In the genomic region with DNA sequence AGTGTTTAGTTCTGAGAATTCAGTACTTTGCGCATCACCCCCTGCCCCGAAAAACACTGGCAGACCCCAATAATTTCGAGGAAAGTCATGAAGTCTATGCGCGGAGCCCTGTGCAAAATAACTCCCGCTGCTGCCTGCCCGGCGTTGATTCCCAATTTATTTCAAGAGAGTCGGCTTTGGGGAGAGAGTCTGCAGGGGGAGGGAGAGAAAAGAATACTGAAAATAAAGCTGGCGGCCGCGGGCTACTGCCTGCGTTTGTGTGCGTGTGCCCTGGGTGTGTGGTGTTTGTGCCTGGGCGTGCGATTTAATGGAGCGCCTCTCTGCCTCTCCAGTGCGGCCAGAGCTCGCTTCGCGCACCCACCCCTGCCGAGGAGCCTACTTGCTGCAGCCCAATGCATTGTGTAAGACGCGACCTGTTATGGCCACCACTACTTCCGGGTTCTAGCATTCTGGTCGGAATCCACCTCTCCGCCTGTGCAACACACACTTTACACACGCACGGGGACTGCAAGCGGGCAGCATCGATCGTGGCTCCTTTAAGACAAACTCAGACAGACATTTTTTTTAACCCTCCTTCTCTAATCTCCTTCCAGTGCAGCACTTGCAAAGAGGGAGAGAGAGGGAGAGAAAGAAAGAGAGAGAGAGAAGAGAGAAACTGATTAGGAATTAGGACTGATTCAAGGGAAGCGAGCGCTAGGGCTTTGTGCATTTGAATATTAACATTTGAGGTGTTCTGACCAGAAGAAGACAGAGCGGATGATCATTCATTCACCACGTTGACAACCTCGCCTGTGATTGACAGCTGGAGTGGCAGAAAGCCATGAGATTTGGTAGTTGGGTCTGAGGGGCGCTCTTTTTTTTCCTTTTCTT, we compare ENCODE assay signal across 9 cellular contexts.
A peak's percentile ranks its signal among the peaks of the same experiment; 100 is the strongest.
DNase-seq lines count a peak whose midpoint lies in the region; ATAC-seq, FAIRE-seq and TF ChIP-seq lines count a peak whose summit lies in the region.
"Had no signal": no experiment of that assay in that cellular context is flagged by ENCODE, and none has a peak within 500 bp of the region (broad histone marks: within the 10 kb centered on the region; RNA-seq: fewer than 3 reads in every experiment).

TSS of gene MEIS1 (plus strand) at position 447 of the 870 bp plus-strand sequence. CDS start 732 bp downstream, outside the sequence.

- H3K9me3 Mint-ChIP-seq in activated naive CD8-positive, alpha-beta T cell treated with anti-CD3 and anti-CD28 coated beads, Interleukin-2, amount 50 U/mL, for 24 hours, result no peaks in the 10 kb centered on the region
- H3K9me3 Mint-ChIP-seq in nephron progenitor cell, result no peaks in the 10 kb centered on the region

- no peak within 1 kb of the TSS for H3K27ac Mint-ChIP-seq in activated naive CD8-positive, alpha-beta T cell treated with anti-CD3 and anti-CD28 coated beads, Interleukin-2, amount 50 U/mL, for 24 hours
- peak within 1 kb of the TSS; percentile 99 for H3K27ac Mint-ChIP-seq in nephron progenitor cell

- TF ChIP-seq CTCF in nephron progenitor cell (IDR thresholded peaks at IDR 0.05), result no peak

- ATAC-seq in GM19035 (IDR thresholded peaks at IDR 0.05; ENCODE audit: unreplicated experiment) (peak; percentile 80), HG03442 (IDR thresholded peaks at IDR 0.05; ENCODE audit: unreplicated experiment) (peak; percentile 84)
- ATAC-seq in activated naive CD8-positive, alpha-beta T cell treated with anti-CD3 and anti-CD28 coated beads, Interleukin-2, amount 50 U/mL, for 24 hours, result peak; percentile 52

- peak within 1 kb of the TSS; percentile 83 for H3K4me3 Mint-ChIP-seq in activated naive CD8-positive, alpha-beta T cell treated with anti-CD3 and anti-CD28 coated beads, Interleukin-2, amount 50 U/mL, for 24 hours
- H3K4me3 Mint-ChIP-seq in nephron progenitor cell, result peak within 1 kb of the TSS; percentile 93

- no peaks in the 10 kb centered on the region for H3K36me3 Mint-ChIP-seq in activated naive CD8-positive, alpha-beta T cell treated with anti-CD3 and anti-CD28 coated beads, Interleukin-2, amount 50 U/mL, for 24 hours (ENCODE audit: low read depth)
- H3K36me3 Mint-ChIP-seq in nephron progenitor cell (ENCODE audit: low read depth), result peaks cover 19% of the 10 kb centered on the region

- FAIRE-seq in GM19239 (lab: Jason Lieb, UNC), result no peak
- FAIRE-seq: TTC549 had no signal

- DNase-seq in CD1c-positive myeloid dendritic cell (ENCODE audit: extremely low spot score) (peak; percentile 67), NCI-H510A (lab: John Stamatoyannopoulos, UW) (peak; percentile 92), globus pallidus (ENCODE audit: low spot score) (peak; percentile 94), nephron progenitor cell (peak; percentile 81), GM19239 (ENCODE audit: insufficient read length, low spot score) (no peak)
- DNase-seq in activated naive CD8-positive, alpha-beta T cell treated with anti-CD3 and anti-CD28 coated beads, Interleukin-2, amount 50 U/mL, for 24 hours, result peak; percentile 35

- H3K27me3 Mint-ChIP-seq in activated naive CD8-positive, alpha-beta T cell treated with anti-CD3 and anti-CD28 coated beads, Interleukin-2, amount 50 U/mL, for 24 hours, result peaks cover 87% of the 10 kb centered on the region
- H3K27me3 Mint-ChIP-seq in nephron progenitor cell (ENCODE audit: low read depth, poor library complexity), result no peaks in the 10 kb centered on the region

- H3K4me1 Mint-ChIP-seq in activated naive CD8-positive, alpha-beta T cell treated with anti-CD3 and anti-CD28 coated beads, Interleukin-2, amount 50 U/mL, for 24 hours, result peaks cover 31% of the 10 kb centered on the region
- H3K4me1 Mint-ChIP-seq in nephron progenitor cell, result peaks cover 33% of the 10 kb centered on the region
